1 cellular context compared by ENCODE assay signal in the genomic region with DNA sequence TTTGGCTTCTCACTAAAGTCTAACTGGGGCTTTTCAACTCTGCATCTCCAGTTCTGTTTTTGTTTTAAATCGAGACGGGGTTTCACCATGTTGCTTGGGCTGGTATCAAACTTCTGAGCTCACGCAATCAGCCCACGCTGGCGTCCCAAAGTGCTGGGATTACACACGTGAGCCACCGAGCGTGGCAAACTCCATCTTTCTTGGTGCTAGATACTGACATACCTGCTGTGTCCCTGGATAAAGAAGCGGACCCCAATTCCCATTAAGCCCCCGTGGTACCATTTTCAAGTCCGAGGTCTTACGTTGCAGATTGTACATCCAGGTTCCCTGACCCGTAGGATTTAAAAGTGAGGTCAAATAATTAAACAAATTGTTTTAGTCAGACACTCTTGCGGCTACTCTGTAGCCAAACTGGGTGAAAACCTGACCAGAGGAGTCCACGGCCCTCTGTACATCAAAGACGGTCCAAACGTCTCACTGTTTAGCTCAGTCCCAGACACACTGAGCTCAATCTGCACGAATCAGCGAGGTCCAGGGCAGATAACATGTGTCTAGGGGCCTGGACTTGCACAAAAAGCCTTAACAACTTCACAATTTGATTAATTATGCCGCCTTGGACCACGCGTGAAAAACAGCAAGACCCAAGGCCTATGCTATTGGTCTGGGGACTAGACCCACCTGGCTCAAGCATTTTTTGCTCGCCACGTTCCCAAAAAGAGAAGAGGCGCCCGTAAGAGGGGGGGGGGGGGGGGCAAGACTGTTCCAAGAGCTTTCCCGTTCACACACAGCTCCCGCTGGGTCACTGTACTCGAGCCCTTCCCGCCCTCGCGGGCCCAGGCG.
TF ChIP-seq lines count a peak whose summit lies in the region.

No MANE protein-coding gene starts in this region.

TF ChIP-seq in GM12878, 131 proteins besides CTCF, POLR2A, EP300 and RAD21:
- TF ChIP-seq NKRF (conservative IDR thresholded peaks at IDR 0.05) (no peak; the same call in 1 of the 2 replicates), SUPT20H (IDR thresholded peaks at IDR 0.05; ENCODE audit: borderline replicate concordance, control insufficient read depth, low read depth, low read length) (no peak), RBBP5 (conservative IDR thresholded peaks at IDR 0.05) (no peak), YY1 (IDR thresholded peaks at IDR 0.05; ENCODE audit: low read depth, low read length) (0 out of 2 replicates have a peak, but pooled peaks have one; percentile 31), PKNOX1 (IDR thresholded peaks at IDR 0.05) (no peak), RCOR1 (conservative IDR thresholded peaks at IDR 0.05; ENCODE audit: low read depth, low read length) (no peak), BHLHE40 (IDR thresholded peaks at IDR 0.05; ENCODE audit: borderline replicate concordance in 1 of 2, low read depth in 2 of 2, low read length in 1 of 2) (peak in 1 of 2 experiments; percentile 55; a peak in 1 of 4 replicates), MEF2B (IDR thresholded peaks at IDR 0.05; ENCODE audit: partially characterized antibody, poor library complexity, severe bottlenecking) (no peak), FOXM1 (IDR thresholded peaks at IDR 0.05; ENCODE audit: low read depth, low read length) (no peak), RUNX3 (IDR thresholded peaks at IDR 0.05; ENCODE audit: low read length) (peak; percentile 14; the same call in 1 of the 2 replicates)
- TF ChIP-seq, protein P1, sequence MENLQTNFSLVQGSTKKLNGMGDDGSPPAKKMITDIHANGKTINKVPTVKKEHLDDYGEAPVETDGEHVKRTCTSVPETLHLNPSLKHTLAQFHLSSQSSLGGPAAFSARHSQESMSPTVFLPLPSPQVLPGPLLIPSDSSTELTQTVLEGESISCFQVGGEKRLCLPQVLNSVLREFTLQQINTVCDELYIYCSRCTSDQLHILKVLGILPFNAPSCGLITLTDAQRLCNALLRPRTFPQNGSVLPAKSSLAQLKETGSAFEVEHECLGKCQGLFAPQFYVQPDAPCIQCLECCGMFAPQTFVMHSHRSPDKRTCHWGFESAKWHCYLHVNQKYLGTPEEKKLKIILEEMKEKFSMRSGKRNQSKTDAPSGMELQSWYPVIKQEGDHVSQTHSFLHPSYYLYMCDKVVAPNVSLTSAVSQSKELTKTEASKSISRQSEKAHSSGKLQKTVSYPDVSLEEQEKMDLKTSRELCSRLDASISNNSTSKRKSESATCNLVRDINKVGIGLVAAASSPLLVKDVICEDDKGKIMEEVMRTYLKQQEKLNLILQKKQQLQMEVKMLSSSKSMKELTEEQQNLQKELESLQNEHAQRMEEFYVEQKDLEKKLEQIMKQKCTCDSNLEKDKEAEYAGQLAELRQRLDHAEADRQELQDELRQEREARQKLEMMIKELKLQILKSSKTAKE (IDR thresholded peaks at IDR 0.05; ENCODE audit: low read depth, poor library complexity, severe bottlenecking) = no peak
